27 cellular contexts compared by ENCODE assay signal in the genomic region with DNA sequence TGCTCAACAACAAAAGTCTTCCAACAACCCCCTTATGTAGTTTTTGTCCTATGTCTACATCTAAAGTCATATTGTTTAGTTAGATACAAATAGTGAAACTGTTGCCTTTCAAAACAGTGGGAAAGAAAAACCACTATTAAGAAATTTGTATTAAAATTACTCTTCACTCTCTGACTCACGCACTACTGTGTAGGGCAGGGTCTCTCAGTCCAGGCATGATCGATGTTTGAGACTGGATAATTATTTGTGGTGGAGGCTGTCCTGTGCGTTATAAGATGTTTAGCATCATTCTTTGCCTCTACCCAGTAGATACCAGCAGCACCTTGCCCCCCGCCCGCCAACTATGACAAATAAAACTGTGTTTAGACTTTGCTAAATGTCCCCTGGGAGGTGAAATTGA.
"Had no signal": no experiment of that assay in that cellular context is flagged by ENCODE, and none has a peak within 500 bp of the region (broad histone marks: within the 10 kb centered on the region; RNA-seq: fewer than 3 reads in every experiment).

No MANE protein-coding gene starts in this region.

- DNase-seq: stimulated activated CD4-positive, alpha-beta T cell treated with anti-CD3 and anti-CD28 coated beads, Interleukin-2, amount 100 ng/mL, for 24 hours; stimulated activated CD4-positive, alpha-beta T cell treated with anti-CD3 and anti-CD28 coated beads, Interleukin-2, amount 100 ng/mL, for 48 hours; stimulated activated CD4-positive, alpha-beta T cell treated with anti-CD3 and anti-CD28 coated beads, Interleukin-4, amount 100 ng/mL, for 1 hour; stimulated activated CD4-positive, alpha-beta T cell treated with anti-CD3 and anti-CD28 coated beads, Interleukin-4, amount 100 ng/mL, for 24 hours; stimulated activated CD4-positive, alpha-beta T cell treated with anti-CD3 and anti-CD28 coated beads, Interleukin-4, amount 100 ng/mL, for 4 hours; stimulated activated CD8-positive, alpha-beta memory T cell treated with anti-CD3 and anti-CD28 coated beads, Interleukin-4, amount 100 ng/mL, for 48 hours; stimulated activated naive B cell treated with anti-CD40 and anti-IgM and Interleukin-4, amounts not matched to agents 10 μg/mL and 1 μg/mL and 100 μg/mL, for 72 hours; stimulated activated naive CD4-positive, alpha-beta T cell; stimulated activated naive CD4-positive, alpha-beta T cell treated with Interleukin-2 at 50 U/mL for 16 hours; stimulated activated naive CD8-positive, alpha-beta T cell treated with anti-CD3 and anti-CD28 coated beads, Interleukin-15, amount 100 ng/mL, for 72 hours; stimulated activated naive CD8-positive, alpha-beta T cell treated with anti-CD3 and anti-CD28 coated beads, Interleukin-15, Interleukin-2, amounts not matched to agents 100 U/mL and 50 U/mL, for 24 hours; substantia nigra; testis; thyroid gland; tibial artery; transverse colon; trophoblast cell; upper lobe of left lung; upper lobe of right lung; uterus had no signal

- H3K27ac ChIP-seq: suprapubic skin, testis, thoracic aorta, thyroid gland, tibial artery, tibial nerve, transverse colon, upper lobe of left lung, upper lobe of right lung, uterus, vagina had no signal

- H3K4me1 Mint-ChIP-seq: stimulated activated memory B cell treated with anti-CD40 and anti-IgM and Interleukin-4, amounts not matched to agents 10 μg/mL and 1 μg/mL and 100 μg/mL, for 72 hours; stimulated activated naive B cell treated with anti-CD40 and anti-IgM and Interleukin-4, amounts not matched to agents 10 μg/mL and 1 μg/mL and 100 μg/mL, for 72 hours; stimulated activated naive CD8-positive, alpha-beta T cell treated with anti-CD3 and anti-CD28 coated beads, Interleukin-15, amount 100 ng/mL, for 72 hours had no signal

- H3K36me3 Mint-ChIP-seq: stimulated activated memory B cell treated with anti-CD40 and anti-IgM and Interleukin-4, amounts not matched to agents 10 μg/mL and 1 μg/mL and 100 μg/mL, for 72 hours; stimulated activated naive B cell treated with anti-CD40 and anti-IgM and Interleukin-4, amounts not matched to agents 10 μg/mL and 1 μg/mL and 100 μg/mL, for 72 hours; type B pancreatic cell had no signal

- H3K4me1 ChIP-seq: testis, thyroid gland, tibial nerve, uterus, vagina had no signal

- H3K36me3 ChIP-seq: suprapubic skin, thoracic aorta, thyroid gland, tibial artery, tibial nerve, transverse colon, upper lobe of left lung, upper lobe of right lung, uterus, vagina had no signal

- H3K4me3 ChIP-seq: suprapubic skin, testis, thoracic aorta, thyroid gland, tibial artery, tibial nerve, transverse colon, upper lobe of left lung, upper lobe of right lung, uterus, vagina had no signal

- H3K9me3 ChIP-seq: suprapubic skin, testis, thoracic aorta, thyroid gland, tibial artery, tibial nerve, transverse colon, upper lobe of left lung, upper lobe of right lung, uterus, vagina had no signal

- H3K27me3 ChIP-seq: suprapubic skin, testis, thyroid gland, tibial artery, tibial nerve, transverse colon, upper lobe of left lung, upper lobe of right lung, uterus, vagina had no signal

- H3K9me3 Mint-ChIP-seq: stimulated activated memory B cell treated with anti-CD40 and anti-IgM and Interleukin-4, amounts not matched to agents 10 μg/mL and 1 μg/mL and 100 μg/mL, for 72 hours; stimulated activated naive B cell treated with anti-CD40 and anti-IgM and Interleukin-4, amounts not matched to agents 10 μg/mL and 1 μg/mL and 100 μg/mL, for 72 hours; stimulated activated naive CD8-positive, alpha-beta T cell treated with anti-CD3 and anti-CD28 coated beads, Interleukin-15, amount 100 ng/mL, for 72 hours; stimulated activated naive CD8-positive, alpha-beta T cell treated with anti-CD3 and anti-CD28 coated beads, Interleukin-15, Interleukin-2, amounts not matched to agents 100 ng/mL and 50 ng/mL, for 24 hours; type B pancreatic cell had no signal

- H3K27me3 Mint-ChIP-seq: stimulated activated memory B cell treated with anti-CD40 and anti-IgM and Interleukin-4, amounts not matched to agents 10 μg/mL and 1 μg/mL and 100 μg/mL, for 72 hours; stimulated activated naive B cell treated with anti-CD40 and anti-IgM and Interleukin-4, amounts not matched to agents 10 μg/mL and 1 μg/mL and 100 μg/mL, for 72 hours; type B pancreatic cell had no signal

- ATAC-seq: stimulated activated memory B cell treated with anti-CD40 and anti-IgM and Interleukin-4, amounts not matched to agents 10 μg/mL and 1 μg/mL and 100 μg/mL, for 72 hours; stimulated activated naive B cell treated with anti-CD40 and anti-IgM and Interleukin-4, amounts not matched to agents 10 μg/mL and 1 μg/mL and 100 μg/mL, for 72 hours; stimulated activated naive CD8-positive, alpha-beta T cell treated with anti-CD3 and anti-CD28 coated beads, Interleukin-15, amount 100 ng/mL, for 72 hours; stimulated activated naive CD8-positive, alpha-beta T cell treated with anti-CD3 and anti-CD28 coated beads, Interleukin-15, Interleukin-2, amounts not matched to agents 100 U/mL and 50 U/mL, for 24 hours; upper lobe of right lung had no signal

- H3K4me3 Mint-ChIP-seq: stimulated activated memory B cell treated with anti-CD40 and anti-IgM and Interleukin-4, amounts not matched to agents 10 μg/mL and 1 μg/mL and 100 μg/mL, for 72 hours; stimulated activated naive B cell treated with anti-CD40 and anti-IgM and Interleukin-4, amounts not matched to agents 10 μg/mL and 1 μg/mL and 100 μg/mL, for 72 hours; stimulated activated naive CD8-positive, alpha-beta T cell treated with anti-CD3 and anti-CD28 coated beads, Interleukin-15, amount 100 ng/mL, for 72 hours; stimulated activated naive CD8-positive, alpha-beta T cell treated with anti-CD3 and anti-CD28 coated beads, Interleukin-15, Interleukin-2, amounts not matched to agents 100 ng/mL and 50 ng/mL, for 24 hours; type B pancreatic cell had no signal

- H3K27ac Mint-ChIP-seq: stimulated activated memory B cell treated with anti-CD40 and anti-IgM and Interleukin-4, amounts not matched to agents 10 μg/mL and 1 μg/mL and 100 μg/mL, for 72 hours; stimulated activated naive B cell treated with anti-CD40 and anti-IgM and Interleukin-4, amounts not matched to agents 10 μg/mL and 1 μg/mL and 100 μg/mL, for 72 hours; stimulated activated naive CD8-positive, alpha-beta T cell treated with anti-CD3 and anti-CD28 coated beads, Interleukin-15, amount 100 ng/mL, for 72 hours; stimulated activated naive CD8-positive, alpha-beta T cell treated with anti-CD3 and anti-CD28 coated beads, Interleukin-15, Interleukin-2, amounts not matched to agents 100 ng/mL and 50 ng/mL, for 24 hours; type B pancreatic cell had no signal
